Comparison of ENCODE assay signal across 8 cellular contexts in genomic region chr15:63833246-63833696, GRCh38. TPM values are rescaled to one million over a fixed set of nuclear protein-coding genes. Genes with fewer than 3 reads are reported as not detected.
A peak's percentile ranks its signal among the peaks of the same experiment; 100 is the strongest.
DNase-seq lines count a peak whose midpoint lies in the region; ATAC-seq and TF ChIP-seq lines count a peak whose summit lies in the region.

No MANE protein-coding gene starts in this region.

- peak overlapping the region; percentile 96 for H3K9ac ChIP-seq in adipocyte (ENCODE audit: low read length)

- TF ChIP-seq POLR2A in gastrocnemius medialis (IDR thresholded peaks at IDR 0.05), result no peak

- H3K9me3 ChIP-seq in adipocyte (ENCODE audit: control insufficient read depth, low read length) (no peaks in the 10 kb centered on the region), right atrium auricular region (no peaks in the 10 kb centered on the region), gastrocnemius medialis (no peaks in the 10 kb centered on the region)

- H3K4me1 ChIP-seq in adipocyte (ENCODE audit: control insufficient read depth, insufficient read depth, low read length) (peaks cover 23% of the 10 kb centered on the region), right atrium auricular region (peaks cover 0 to 32% of the 10 kb centered on the region in 2 donors), gastrocnemius medialis (peaks cover 24 to 35% of the 10 kb centered on the region in 2 donors)

- TF ChIP-seq CTCF in right atrium auricular region (IDR thresholded peaks at IDR 0.05) (no peak), gastrocnemius medialis (IDR thresholded peaks at IDR 0.05 in 4 of 5, conservative IDR thresholded peaks at IDR 0.05 in 1 of 5) (no peak)

- in situ Hi-C loops in gastrocnemius medialis (cut with MboI; ENCODE audit: low sequenced_read_pairs in 4 of 4), result no loop called here

- ATAC-seq in HG02973 (IDR thresholded peaks at IDR 0.05; ENCODE audit: unreplicated experiment), result peak; percentile 35
- ATAC-seq in gastrocnemius medialis, result peak; percentile 53 to 68

- H3K36me3 ChIP-seq in adipocyte (ENCODE audit: control insufficient read depth, insufficient read depth, low read length, severe bottlenecking), result peaks cover 4% of the 10 kb centered on the region
- no peaks in the 10 kb centered on the region for H3K36me3 ChIP-seq in right atrium auricular region
- no peaks in the 10 kb centered on the region for H3K36me3 ChIP-seq in gastrocnemius medialis

- H3K4me3 ChIP-seq in adipocyte (ENCODE audit: low read length), result peak overlapping the region; percentile 93
- peak overlapping the region; percentile 71 to 98 for H3K4me3 ChIP-seq in right atrium auricular region
- peak overlapping the region; percentile 83 to 95 (median 90) for H3K4me3 ChIP-seq in gastrocnemius medialis

- H3K27me3 ChIP-seq in adipocyte (replicated peaks; ENCODE audit: control insufficient read depth, insufficient read depth, low read length) (no peaks in the 10 kb centered on the region), right atrium auricular region (no peaks in the 10 kb centered on the region), gastrocnemius medialis (no peaks in the 10 kb centered on the region)

- DNase-seq in NCI-H146 (lab: John Stamatoyannopoulos, UW), result peak; percentile 47
- no peak for DNase-seq in NCI-H146 treated with DMSO at 0.1 percent for 48 hours (lab: John Stamatoyannopoulos, UW; ENCODE audit: unreplicated experiment)
- DNase-seq in RPMI8226, result peak; percentile 76
- peak; percentile 77 for DNase-seq in adipocyte (ENCODE audit: low read depth)
- no peak for DNase-seq in right atrium auricular region (ENCODE audit: low spot score)
- peak; percentile 5 to 21 for DNase-seq in gastrocnemius medialis
- no peak for DNase-seq in middle frontal gyrus (ENCODE audit: extremely low spot score, low spot score)

- intact Hi-C loops in gastrocnemius medialis (cut with DNase I; ENCODE audit: low total_unique reads), result loop anchor here (1.0 to 2.0 kb wide), 2 partner anchors 62 to 260 kb away; partner anchors contain the start of gene CIAO2A

- H3K27ac ChIP-seq in right atrium auricular region, result peak overlapping the region; percentile 93 to 98
- H3K27ac ChIP-seq in gastrocnemius medialis, result peak overlapping the region; percentile 90 to 98 (median 96)

RNA-seq across cellular contexts. Expression of gene HERC1, which starts 0.5 kb away (rescaled TPM):
- 100 to 1,000 TPM in 1 of 2 donors, 10 to 100 TPM in 1; 96.9 to 120 TPM for total RNA-seq in right atrium auricular region
- 100 to 1,000 TPM in 3 of 4 donors, 10 to 100 TPM in 1; 70.0 to 141 (median 114) TPM for total RNA-seq in gastrocnemius medialis

Comparison
In these comparisons a context has a peak if more than half of its experiments do, and no peak if none do; other contexts are left out.
1. DNase-seq: peak in NCI-H146 (single experiment), RPMI8226 (single experiment), adipocyte (single experiment) and gastrocnemius medialis (2 of 2); none in NCI-H146 treated with DMSO at 0.1 percent for 48 hours (single experiment), right atrium auricular region (single experiment) and middle frontal gyrus (single experiment).
2. Peak in every context shown above with its lines, with median percentiles within 50 percentile points of each other: H3K4me3 ChIP-seq.